ENCODE assay signal across 1 cellular context in the genomic region with DNA sequence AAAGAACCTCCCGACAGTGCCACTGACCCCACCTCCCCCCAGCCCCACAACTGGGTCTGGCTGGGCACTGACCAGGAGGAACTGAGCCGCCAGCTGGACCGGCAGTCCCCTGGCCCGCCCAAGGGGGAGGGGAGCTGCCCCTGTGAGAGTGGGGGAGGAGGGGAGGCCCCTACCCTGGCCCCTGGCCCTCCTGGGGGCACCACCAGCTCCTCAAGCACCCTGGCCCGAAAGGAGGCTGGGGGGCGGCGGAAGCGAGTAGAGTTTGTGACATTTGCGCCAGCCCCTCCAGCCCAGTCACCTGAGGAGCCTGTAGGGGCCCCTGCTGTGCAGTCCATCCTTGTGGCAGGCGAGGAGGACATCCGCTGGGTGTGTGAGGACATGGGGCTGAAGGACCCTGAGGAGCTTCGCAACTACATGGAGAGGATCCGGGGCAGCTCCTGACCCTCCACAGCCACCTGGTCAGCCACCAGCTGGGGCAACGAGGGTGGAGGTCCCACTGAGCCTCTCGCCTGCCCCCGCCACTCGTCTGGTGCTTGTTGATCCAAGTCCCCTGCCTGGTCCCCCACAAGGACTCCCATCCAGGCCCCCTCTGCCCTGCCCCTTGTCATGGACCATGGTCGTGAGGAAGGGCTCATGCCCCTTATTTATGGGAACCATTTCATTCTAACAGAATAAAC.
TF ChIP-seq lines count a peak whose summit lies in the region.

No MANE protein-coding gene starts in this region.

TF ChIP-seq in GM12878, 131 proteins besides CTCF, POLR2A, EP300 and RAD21:
- TF ChIP-seq NR2C2 (IDR thresholded peaks at IDR 0.05; ENCODE audit: borderline replicate concordance, control insufficient read depth, insufficient read length, low read depth) (no peak), FOXM1 (IDR thresholded peaks at IDR 0.05; ENCODE audit: low read depth, low read length) (no peak), TCF7 (IDR thresholded peaks at IDR 0.05; ENCODE audit: borderline replicate concordance) (no peak), EED (IDR thresholded peaks at IDR 0.05; ENCODE audit: low read depth) (no peak), SMAD1 (IDR thresholded peaks at IDR 0.05; ENCODE audit: low read depth, partially characterized antibody) (no peak), MYB (IDR thresholded peaks at IDR 0.05; ENCODE audit: borderline replicate concordance, low read depth, low read length) (no peak), CREB1 (IDR thresholded peaks at IDR 0.05; ENCODE audit: low read depth) (no peak), POLR2AphosphoS5 (IDR thresholded peaks at IDR 0.05; ENCODE audit: low read length) (peak; percentile 19; the same call in 1 of the 2 replicates), KAT2A (conservative IDR thresholded peaks at IDR 0.05; ENCODE audit: control insufficient read depth, low read depth, low read length) (no peak), POLR2AphosphoS2 (IDR thresholded peaks at IDR 0.05; ENCODE audit: low read depth, low read length) (0 out of 2 replicates have a peak, but pooled peaks have one; percentile 11), MEF2A (IDR thresholded peaks at IDR 0.05; ENCODE audit: insufficient read depth, low read depth, low read length) (no peak), HCFC1 (IDR thresholded peaks at IDR 0.05; ENCODE audit: low read length) (no peak)
- TF ChIP-seq, protein P1, sequence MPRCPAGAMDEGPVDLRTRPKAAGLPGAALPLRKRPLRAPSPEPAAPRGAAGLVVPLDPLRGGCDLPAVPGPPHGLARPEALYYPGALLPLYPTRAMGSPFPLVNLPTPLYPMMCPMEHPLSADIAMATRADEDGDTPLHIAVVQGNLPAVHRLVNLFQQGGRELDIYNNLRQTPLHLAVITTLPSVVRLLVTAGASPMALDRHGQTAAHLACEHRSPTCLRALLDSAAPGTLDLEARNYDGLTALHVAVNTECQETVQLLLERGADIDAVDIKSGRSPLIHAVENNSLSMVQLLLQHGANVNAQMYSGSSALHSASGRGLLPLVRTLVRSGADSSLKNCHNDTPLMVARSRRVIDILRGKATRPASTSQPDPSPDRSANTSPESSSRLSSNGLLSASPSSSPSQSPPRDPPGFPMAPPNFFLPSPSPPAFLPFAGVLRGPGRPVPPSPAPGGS (IDR thresholded peaks at IDR 0.05; ENCODE audit: borderline replicate concordance, insufficient read depth, low read depth, low read length, poor library complexity, severe bottlenecking): peak; percentile 11
- TF ChIP-seq, protein P2, sequence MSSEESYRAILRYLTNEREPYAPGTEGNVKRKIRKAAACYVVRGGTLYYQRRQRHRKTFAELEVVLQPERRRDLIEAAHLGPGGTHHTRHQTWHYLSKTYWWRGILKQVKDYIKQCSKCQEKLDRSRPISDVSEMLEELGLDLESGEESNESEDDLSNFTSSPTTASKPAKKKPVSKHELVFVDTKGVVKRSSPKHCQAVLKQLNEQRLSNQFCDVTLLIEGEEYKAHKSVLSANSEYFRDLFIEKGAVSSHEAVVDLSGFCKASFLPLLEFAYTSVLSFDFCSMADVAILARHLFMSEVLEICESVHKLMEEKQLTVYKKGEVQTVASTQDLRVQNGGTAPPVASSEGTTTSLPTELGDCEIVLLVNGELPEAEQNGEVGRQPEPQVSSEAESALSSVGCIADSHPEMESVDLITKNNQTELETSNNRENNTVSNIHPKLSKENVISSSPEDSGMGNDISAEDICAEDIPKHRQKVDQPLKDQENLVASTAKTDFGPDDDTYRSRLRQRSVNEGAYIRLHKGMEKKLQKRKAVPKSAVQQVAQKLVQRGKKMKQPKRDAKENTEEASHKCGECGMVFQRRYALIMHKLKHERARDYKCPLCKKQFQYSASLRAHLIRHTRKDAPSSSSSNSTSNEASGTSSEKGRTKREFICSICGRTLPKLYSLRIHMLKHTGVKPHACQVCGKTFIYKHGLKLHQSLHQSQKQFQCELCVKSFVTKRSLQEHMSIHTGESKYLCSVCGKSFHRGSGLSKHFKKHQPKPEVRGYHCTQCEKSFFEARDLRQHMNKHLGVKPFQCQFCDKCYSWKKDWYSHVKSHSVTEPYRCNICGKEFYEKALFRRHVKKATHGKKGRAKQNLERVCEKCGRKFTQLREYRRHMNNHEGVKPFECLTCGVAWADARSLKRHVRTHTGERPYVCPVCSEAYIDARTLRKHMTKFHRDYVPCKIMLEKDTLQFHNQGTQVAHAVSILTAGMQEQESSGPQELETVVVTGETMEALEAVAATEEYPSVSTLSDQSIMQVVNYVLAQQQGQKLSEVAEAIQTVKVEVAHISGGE (CRISPR knock-in tag; IDR thresholded peaks at IDR 0.05): no peak
- TF ChIP-seq, protein P3, sequence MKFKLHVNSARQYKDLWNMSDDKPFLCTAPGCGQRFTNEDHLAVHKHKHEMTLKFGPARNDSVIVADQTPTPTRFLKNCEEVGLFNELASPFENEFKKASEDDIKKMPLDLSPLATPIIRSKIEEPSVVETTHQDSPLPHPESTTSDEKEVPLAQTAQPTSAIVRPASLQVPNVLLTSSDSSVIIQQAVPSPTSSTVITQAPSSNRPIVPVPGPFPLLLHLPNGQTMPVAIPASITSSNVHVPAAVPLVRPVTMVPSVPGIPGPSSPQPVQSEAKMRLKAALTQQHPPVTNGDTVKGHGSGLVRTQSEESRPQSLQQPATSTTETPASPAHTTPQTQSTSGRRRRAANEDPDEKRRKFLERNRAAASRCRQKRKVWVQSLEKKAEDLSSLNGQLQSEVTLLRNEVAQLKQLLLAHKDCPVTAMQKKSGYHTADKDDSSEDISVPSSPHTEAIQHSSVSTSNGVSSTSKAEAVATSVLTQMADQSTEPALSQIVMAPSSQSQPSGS (IDR thresholded peaks at IDR 0.05; ENCODE audit: low read length): 0 out of 2 replicates have a peak, but pooled peaks have one; percentile 24
